ENCODE assay signal across 18 cellular contexts in genomic region chr2:40420478-40420877, GRCh38.
"Had no signal": no experiment of that assay in that cellular context is flagged by ENCODE, and none has a peak within 500 bp of the region (broad histone marks: within the 10 kb centered on the region; RNA-seq: fewer than 3 reads in every experiment).

No MANE protein-coding gene starts in this region.

- DNase-seq: activated B cell treated with CpG ODN at 0.5 μM for 24 hours; activated CD4-positive, alpha-beta T cell treated with anti-CD3 and anti-CD28 coated beads, Interleukin-2, amount 10 ng/mL, durations not matched to agents 7 days and 5 days; activated CD8-positive, alpha-beta memory T cell treated with anti-CD3 and anti-CD28 coated beads for 24 hours; activated T-cell treated with anti-CD3 and anti-CD28 coated beads for 4 hours; amniotic stem cell; hypothalamus; natural killer cell; nucleus accumbens; SIG-M5; stimulated activated CD4-positive, alpha-beta T cell treated with anti-CD3 and anti-CD28 coated beads, Interleukin-4, amount 100 ng/mL, for 1 hour; stimulated activated CD8-positive, alpha-beta memory T cell treated with anti-CD3 and anti-CD28 coated beads, Interleukin-4, amount 100 ng/mL, for 48 hours; stimulated activated naive CD8-positive, alpha-beta T cell treated with anti-CD3 and anti-CD28 coated beads, Interleukin-15, amount 100 ng/mL, for 72 hours; T-helper 2 cell had no signal

- H3K9me3 ChIP-seq: breast epithelium, prostate gland, tibial nerve had no signal

- H3K4me1 ChIP-seq: breast epithelium, prostate gland, tibial nerve had no signal

- ATAC-seq: activated T-helper 17 cell treated with anti-CD3 and anti-CD28 coated beads, Interleukin-2, amount 50 U/mL, for 72 hours; natural killer cell; stimulated activated naive CD8-positive, alpha-beta T cell treated with anti-CD3 and anti-CD28 coated beads, Interleukin-15, amount 100 ng/mL, for 72 hours had no signal

- H3K27ac ChIP-seq: breast epithelium had no signal

- H3K4me3 ChIP-seq: breast epithelium, lung, prostate gland, tibial nerve had no signal

- H3K36me3 ChIP-seq: breast epithelium, prostate gland, tibial nerve had no signal

- H3K27me3 ChIP-seq: breast epithelium, tibial nerve had no signal
